In the genomic region with DNA sequence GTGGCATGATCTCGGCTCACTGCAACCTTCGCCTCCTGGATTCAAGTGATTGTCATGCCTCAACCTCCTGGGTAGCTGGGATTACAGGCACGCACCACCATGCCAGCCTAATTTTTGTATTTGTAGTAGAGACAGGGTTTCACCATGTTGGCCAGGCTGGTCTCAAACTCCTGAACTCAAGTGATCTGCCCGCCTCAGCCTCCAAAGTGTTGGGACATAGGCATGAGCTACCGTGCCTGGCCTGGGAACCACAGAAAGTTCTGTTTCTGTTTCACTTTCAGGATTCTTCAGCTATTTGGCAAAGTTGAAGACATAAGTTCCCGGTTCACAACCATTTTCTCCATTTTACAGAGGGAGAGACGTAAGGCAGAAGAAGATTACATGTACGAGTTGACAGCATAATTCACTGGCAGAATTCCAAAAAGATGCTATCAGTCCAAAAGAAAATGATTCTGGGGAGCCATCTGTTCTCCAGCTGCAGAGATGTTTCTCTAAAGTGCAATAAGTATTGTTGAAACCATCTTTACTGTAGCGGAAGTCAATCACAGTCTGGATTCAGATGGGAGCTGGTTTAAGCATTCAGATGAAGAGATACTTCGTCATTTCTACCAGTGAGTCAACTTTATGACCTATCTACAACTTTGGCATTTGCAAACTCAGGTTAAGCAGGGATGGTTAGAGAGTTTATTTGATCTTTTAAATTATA, we compare ENCODE assay signal across 9 cellular contexts. TPM values are rescaled to one million over a fixed set of nuclear protein-coding genes. Genes with fewer than 3 reads are reported as not detected.
A peak's percentile ranks its signal among the peaks of the same experiment; 100 is the strongest.
DNase-seq lines count a peak whose midpoint lies in the region; ATAC-seq and TF ChIP-seq lines count a peak whose summit lies in the region.
"Had no signal": no experiment of that assay in that cellular context is flagged by ENCODE, and none has a peak within 500 bp of the region (broad histone marks: within the 10 kb centered on the region; RNA-seq: fewer than 3 reads in every experiment).

No MANE protein-coding gene starts in this region.

- H3K4me3 ChIP-seq in heart left ventricle, result peak overlapping the region in 8 of 12 donors; percentile 10 to 41 (median 27)
- peak overlapping the region in 1 of 2 donors; percentile 14 for H3K4me3 ChIP-seq in right atrium auricular region
- H3K4me3 ChIP-seq in uterus, result no peak overlapping the region

- peaks cover 3% of the 10 kb centered on the region for H3K9me3 Mint-ChIP-seq in activated CD4-positive, alpha-beta T cell treated with anti-CD3 and anti-CD28 coated beads, Interleukin-2, amount 10 ng/mL, durations not matched to agents 24 days and 14 days

- H3K27me3 ChIP-seq in heart left ventricle (no peaks in the 10 kb centered on the region), right atrium auricular region (no peaks in the 10 kb centered on the region), uterus (no peaks in the 10 kb centered on the region)

- no peaks in the 10 kb centered on the region for H3K4me1 ChIP-seq in heart left ventricle
- no peaks in the 10 kb centered on the region for H3K4me1 ChIP-seq in right atrium auricular region
- no peaks in the 10 kb centered on the region for H3K4me1 ChIP-seq in uterus
- H3K4me1 ChIP-seq: parathyroid adenoma had no signal

- TF ChIP-seq POLR2A in heart left ventricle (IDR thresholded peaks at IDR 0.05), result no peak
- no peak for TF ChIP-seq POLR2A in uterus (IDR thresholded peaks at IDR 0.05)

- peak overlapping the region; percentile 6 for H3K27ac Mint-ChIP-seq in activated CD4-positive, alpha-beta T cell treated with anti-CD3 and anti-CD28 coated beads, Interleukin-2, amount 10 ng/mL, durations not matched to agents 24 days and 14 days

- H3K36me3 ChIP-seq in heart left ventricle (no peaks in the 10 kb centered on the region), right atrium auricular region (no peaks in the 10 kb centered on the region), uterus (no peaks in the 10 kb centered on the region)

- H3K9me3 ChIP-seq in heart left ventricle, result no peaks in the 10 kb centered on the region
- H3K9me3 ChIP-seq in right atrium auricular region, result no peaks in the 10 kb centered on the region
- no peaks in the 10 kb centered on the region for H3K9me3 ChIP-seq in uterus

- no peak for ATAC-seq in heart left ventricle
- peak; percentile 39 for ATAC-seq in left colon
- ATAC-seq in GM19023 (IDR thresholded peaks at IDR 0.05; ENCODE audit: unreplicated experiment), result no peak
- ATAC-seq in GM21526 (IDR thresholded peaks at IDR 0.05; ENCODE audit: low FRiP score, unreplicated experiment), result no peak

- peak overlapping the region; percentile 34 for H3K4me3 Mint-ChIP-seq in activated CD4-positive, alpha-beta T cell treated with anti-CD3 and anti-CD28 coated beads, Interleukin-2, amount 10 ng/mL, durations not matched to agents 24 days and 14 days

- 56 to 68% (median 63%) methylated on average over 10 of the region's 10 CpGs for WGBS in heart left ventricle, 4 donors

- no peaks in the 10 kb centered on the region for H3K36me3 Mint-ChIP-seq in activated CD4-positive, alpha-beta T cell treated with anti-CD3 and anti-CD28 coated beads, Interleukin-2, amount 10 ng/mL, durations not matched to agents 24 days and 14 days (ENCODE audit: low read depth)

- H3K4me1 Mint-ChIP-seq in activated CD4-positive, alpha-beta T cell treated with anti-CD3 and anti-CD28 coated beads, Interleukin-2, amount 10 ng/mL, durations not matched to agents 24 days and 14 days, result peaks cover 17% of the 10 kb centered on the region

- H3K27ac ChIP-seq in heart left ventricle, result peak overlapping the region in 3 of 12 donors; percentile 11 to 68 (median 39)
- no peak overlapping the region for H3K27ac ChIP-seq in right atrium auricular region
- peak overlapping the region; percentile 18 to 54 for H3K27ac ChIP-seq in uterus
- H3K27ac ChIP-seq: parathyroid adenoma had no signal

- intact Hi-C loops in heart left ventricle (cut with DNase I), result no loop called here
- intact Hi-C loops in activated CD4-positive, alpha-beta T cell treated with anti-CD3 and anti-CD28 coated beads, Interleukin-2, amount 10 ng/mL, durations not matched to agents 24 days and 14 days (cut with micrococcal nuclease), result loop anchor here (1.0 kb wide), 1 partner anchor 9 kb away; the partner anchor contains the start of gene RNF34
- intact Hi-C loops in left colon (cut with DNase I, micrococcal nuclease), result no loop called here
- intact Hi-C loops in uterus (cut with DNase I; ENCODE audit: low total_unique reads), result no loop called here

- no peaks in the 10 kb centered on the region for H3K27me3 Mint-ChIP-seq in activated CD4-positive, alpha-beta T cell treated with anti-CD3 and anti-CD28 coated beads, Interleukin-2, amount 10 ng/mL, durations not matched to agents 24 days and 14 days

- TF ChIP-seq CTCF in heart left ventricle (IDR thresholded peaks at IDR 0.05) (no peak), right atrium auricular region (IDR thresholded peaks at IDR 0.05) (no peak), uterus (IDR thresholded peaks at IDR 0.05) (no peak)

- no peak for DNase-seq in heart left ventricle
- DNase-seq in right atrium auricular region (ENCODE audit: low spot score), result no peak
- DNase-seq in activated CD4-positive, alpha-beta T cell treated with anti-CD3 and anti-CD28 coated beads, Interleukin-2, amount 10 ng/mL, durations not matched to agents 24 days and 14 days, result peak; percentile 86
- DNase-seq in left colon, result peak in 1 of 2 donors; percentile 20
- DNase-seq in uterus, result peak; percentile 27 to 37
- no peak for DNase-seq in NCI-H2107 treated with DMSO at 0.1 percent for 48 hours (lab: John Stamatoyannopoulos, UW; ENCODE audit: unreplicated experiment)

RNA-seq across cellular contexts. Expression of gene RNF34, which starts 8.1 kb away (rescaled TPM):
- total RNA-seq in heart left ventricle (10 to 100 TPM; 20.2 to 31.5 (median 25.7) TPM), right atrium auricular region (10 to 100 TPM; 15.9 to 32.5 TPM), left colon (10 to 100 TPM; 36.7 to 46.1 TPM), uterus (10 to 100 TPM; 23.5 to 74.9 (median 34.1) TPM)
- 10 to 100 TPM; 19.3 to 27.6 TPM for polyA plus RNA-seq in heart left ventricle
- total RNA-seq in activated CD4-positive, alpha-beta T cell treated with anti-CD3 and anti-CD28 coated beads, Interleukin-2, amount 10 ng/mL, durations not matched to agents 24 days and 14 days, result 79.5 and 84.1 TPM in 2 replicates

RNA-seq across cellular contexts. Expression of gene ANAPC5, which starts 39.6 kb away (rescaled TPM):
- total RNA-seq in heart left ventricle (10 to 100 TPM; 55.0 to 81.1 (median 59.1) TPM), right atrium auricular region (10 to 100 TPM; 54.6 to 63.1 TPM), left colon (10 to 100 TPM; 86.5 to 87.7 TPM), uterus (100 to 1,000 TPM in 2 of 4 donors, 10 to 100 TPM in 2; 79.7 to 243 (median 107) TPM)
- 10 to 100 TPM; 58.1 to 81.7 TPM for polyA plus RNA-seq in heart left ventricle
- 151 and 154 TPM in 2 replicates for total RNA-seq in activated CD4-positive, alpha-beta T cell treated with anti-CD3 and anti-CD28 coated beads, Interleukin-2, amount 10 ng/mL, durations not matched to agents 24 days and 14 days

Comparison
In these comparisons a context has a peak if more than half of its experiments do, and no peak if none do; other contexts are left out.
1. DNase-seq: peak in activated CD4-positive, alpha-beta T cell treated with anti-CD3 and anti-CD28 coated beads, Interleukin-2, amount 10 ng/mL, durations not matched to agents 24 days and 14 days (single experiment) and uterus (2 of 2); none in heart left ventricle (0 of 5), right atrium auricular region (single experiment) and NCI-H2107 treated with DMSO at 0.1 percent for 48 hours (single experiment).
2. H3K27ac ChIP-seq: peak in uterus (2 of 2); none in right atrium auricular region (0 of 2).
3. H3K4me3 ChIP-seq: peak in heart left ventricle (8 of 12); none in uterus (0 of 2).